ENCODE assay signal across 8 cellular contexts in genomic region chr3:4898454-4899313, GRCh38.
A peak's percentile ranks its signal among the peaks of the same experiment; 100 is the strongest.
DNase-seq lines count a peak whose midpoint lies in the region; ATAC-seq and TF ChIP-seq lines count a peak whose summit lies in the region.

No MANE protein-coding gene starts in this region.

- intact Hi-C loops in transverse colon (cut with DNase I; ENCODE audit: low total_unique reads), result no loop called here

- POLR2A ChIA-PET in GM10248 (lab: Yijun Ruan, JAX), result interaction anchor here (0.7 kb wide), 2 partner anchors 73 to 113 kb away, joined by 3 to 5 read pairs; no protein-coding TSS in a partner anchor

- in situ Hi-C loops in transverse colon (cut with MboI; ENCODE audit: low pct_ligation_motif_present in 1 of 4, low pct_unique_long_range_greater_than_20kb in 1 of 4, low sequenced_read_pairs in 3 of 4), result no loop called here

- H3K27me3 ChIP-seq in transverse colon, result no peaks in the 10 kb centered on the region

- WGBS in transverse colon (ENCODE audit: low coverage in 1 of 2), 2 donors, result 31 to 62% methylated on average over 2 to 6 of the region's 6 CpGs

- H3K4me1 ChIP-seq in transverse colon, result peaks cover 0 to 16% (median 7%) of the 10 kb centered on the region in 4 donors

- TF ChIP-seq CTCF in GM10248 (IDR thresholded peaks at IDR 0.05; ENCODE audit: control extremely low read depth, extremely low read depth, low read depth, missing control alignments) (no peak), transverse colon (IDR thresholded peaks at IDR 0.05) (no peak)

- no peaks in the 10 kb centered on the region for H3K9me3 ChIP-seq in transverse colon

- TF ChIP-seq EP300 in transverse colon (IDR thresholded peaks at IDR 0.05; ENCODE audit: low read depth), result no peak

- DNase-seq in GM10248 (ENCODE audit: extremely low spot score) (peak; percentile 65), caudate nucleus (lab: John Stamatoyannopoulos, UW) (no peak), transverse colon (no peak), NCI-H1092 treated with DMSO at 0.1 percent for 48 hours (lab: John Stamatoyannopoulos, UW) (no peak), NCI-H2107 (lab: John Stamatoyannopoulos, UW) (no peak), globus pallidus (ENCODE audit: low spot score) (no peak)

- H3K36me3 ChIP-seq in transverse colon, result no peaks in the 10 kb centered on the region

- CTCF ChIA-PET in GM10248 (lab: Yijun Ruan, JAX), result interaction anchor here (0.8 to 2.0 kb wide), 5 partner anchors 9 to 187 kb away, joined by 3 to 6 read pairs (median 4); no protein-coding TSS in a partner anchor

- no peak for TF ChIP-seq POLR2A in transverse colon (IDR thresholded peaks at IDR 0.05)

- H3K27ac ChIP-seq in caudate nucleus (ENCODE audit: low read depth, low read length), result peak overlapping the region; percentile 46
- H3K27ac ChIP-seq in transverse colon, result peak overlapping the region in 3 of 4 donors; percentile 31 to 38 (median 35)

- ATAC-seq in GM21390 (IDR thresholded peaks at IDR 0.05; ENCODE audit: unreplicated experiment) (peak; percentile 95), HG03565 (IDR thresholded peaks at IDR 0.05; ENCODE audit: unreplicated experiment) (peak; percentile 99)

- H3K4me3 ChIP-seq in transverse colon, result no peak overlapping the region
